ENCODE assay signal across 1 cellular context in genomic region chr22:30182833-30183232, GRCh38.
TF ChIP-seq lines count a peak whose summit lies in the region.

No MANE protein-coding gene starts in this region.

TF ChIP-seq in IMR-90, 13 proteins besides CTCF, POLR2A, EP300 and RAD21:
- TF ChIP-seq SMC3 (IDR thresholded peaks at IDR 0.05; ENCODE audit: low read depth, low read length) (no peak), RFX5 (IDR thresholded peaks at IDR 0.05; ENCODE audit: low read depth, low read length) (no peak), BHLHE40 (IDR thresholded peaks at IDR 0.05; ENCODE audit: low read depth, low read length) (no peak), USF2 (IDR thresholded peaks at IDR 0.05; ENCODE audit: low read depth, low read length) (no peak), CEBPB (IDR thresholded peaks at IDR 0.05; ENCODE audit: low read depth, low read length) (no peak), MXI1 (IDR thresholded peaks at IDR 0.05; ENCODE audit: borderline replicate concordance, low read depth, low read length) (no peak), MAZ (IDR thresholded peaks at IDR 0.05; ENCODE audit: borderline replicate concordance, low read depth, low read length) (no peak), RCOR1 (IDR thresholded peaks at IDR 0.05; ENCODE audit: insufficient replicate concordance, low read length) (no peak), CHD1 (IDR thresholded peaks at IDR 0.05; ENCODE audit: low read depth, low read length) (no peak), FOS (IDR thresholded peaks at IDR 0.05; ENCODE audit: low read depth, low read length) (no peak), MAFK (IDR thresholded peaks at IDR 0.05; ENCODE audit: low read depth, low read length) (no peak)
